ENCODE assay signal across 1 cellular context in genomic region chr5:79333852-79334557, GRCh38.
TF ChIP-seq lines count a peak whose summit lies in the region.

No MANE protein-coding gene starts in this region.

TF ChIP-seq in WTC11, 78 proteins besides CTCF, POLR2A, EP300 and RAD21 (continued from another document):
- no peak for TF ChIP-seq ERG (CRISPR knock-in tag; IDR thresholded peaks at IDR 0.05)
- TF ChIP-seq ZNF396 (CRISPR knock-in tag; IDR thresholded peaks at IDR 0.05; ENCODE audit: borderline replicate concordance), result no peak
- TF ChIP-seq AR (CRISPR knock-in tag; IDR thresholded peaks at IDR 0.05), result no peak
- no peak for TF ChIP-seq PRRX2 (CRISPR knock-in tag; IDR thresholded peaks at IDR 0.05)
- no peak for TF ChIP-seq ATF3 (CRISPR knock-in tag; conservative IDR thresholded peaks at IDR 0.05)
- no peak for TF ChIP-seq SMAD4 (CRISPR knock-in tag; IDR thresholded peaks at IDR 0.05)
- no peak for TF ChIP-seq E2F5 (CRISPR knock-in tag; IDR thresholded peaks at IDR 0.05)
- TF ChIP-seq ZNF423 (CRISPR knock-in tag; IDR thresholded peaks at IDR 0.05), result no peak
- no peak for TF ChIP-seq OVOL2 (CRISPR knock-in tag; IDR thresholded peaks at IDR 0.05; ENCODE audit: borderline replicate concordance)
- TF ChIP-seq ATF2 (CRISPR knock-in tag; IDR thresholded peaks at IDR 0.05; ENCODE audit: borderline replicate concordance, low read depth), result no peak
- no peak for TF ChIP-seq MXD4 (CRISPR knock-in tag; IDR thresholded peaks at IDR 0.05; ENCODE audit: borderline replicate concordance)
- no peak for TF ChIP-seq NFE2L1 (CRISPR knock-in tag; IDR thresholded peaks at IDR 0.05)
- no peak for TF ChIP-seq STAT6 (CRISPR knock-in tag; conservative IDR thresholded peaks at IDR 0.05; ENCODE audit: low read depth)
- TF ChIP-seq FOXP1 (CRISPR knock-in tag; IDR thresholded peaks at IDR 0.05; ENCODE audit: borderline replicate concordance), result no peak
- no peak for TF ChIP-seq PRDM15 (CRISPR knock-in tag; IDR thresholded peaks at IDR 0.05)
